Comparison of ENCODE assay signal across 17 cellular contexts in genomic region chr10:84665211-84665610, GRCh38.
DNase-seq lines count a peak whose midpoint lies in the region; ATAC-seq and TF ChIP-seq lines count a peak whose summit lies in the region.
"Had no signal": no experiment of that assay in that cellular context is flagged by ENCODE, and none has a peak within 500 bp of the region (broad histone marks: within the 10 kb centered on the region; RNA-seq: fewer than 3 reads in every experiment).

No MANE protein-coding gene starts in this region.

- H3K27ac Mint-ChIP-seq in endodermal cell (no peak overlapping the region), T-cell (no peak overlapping the region)
- H3K27ac Mint-ChIP-seq: B cell; CD4-positive, alpha-beta T cell; CD8-positive, alpha-beta T cell had no signal

- H3K27ac ChIP-seq in endodermal cell (ENCODE audit: low read depth, low read length) (no peak overlapping the region), lower lobe of right lung (peak overlapping the region; percentile 65), upper lobe of right lung (peak overlapping the region; percentile 36), heart right ventricle (no peak overlapping the region)
- H3K27ac ChIP-seq: 22Rv1; A549; BLaER1 treated with 17β-estradiol and CSF1 and Interleukin-3, amounts not matched to agents 10 nM and 100 nM; C4-2B had no signal

- no peak for TF ChIP-seq CTCF in endodermal cell (conservative IDR thresholded peaks at IDR 0.05)
- no peak for TF ChIP-seq CTCF in lower lobe of right lung (IDR thresholded peaks at IDR 0.05)
- TF ChIP-seq CTCF in upper lobe of right lung (IDR thresholded peaks at IDR 0.05) = no peak
- TF ChIP-seq CTCF in heart right ventricle (IDR thresholded peaks at IDR 0.05) = no peak

- WGBS in endodermal cell (ENCODE audit: insufficient coverage in 1 of 2, insufficient read length in 1 of 2), 2 experiments = 84 to 89% methylated on average over 3 to 5 of the region's 5 CpGs
- 80 to 84% methylated on average over 5 of the region's 5 CpGs for WGBS in heart right ventricle, 2 donors

- H3K4me3 ChIP-seq in endodermal cell (ENCODE audit: low read length) = no peak overlapping the region
- H3K4me3 ChIP-seq in lower lobe of right lung = peak overlapping the region; percentile 27
- peak overlapping the region; percentile 8 for H3K4me3 ChIP-seq in upper lobe of right lung
- H3K4me3 ChIP-seq in heart right ventricle = no peak overlapping the region
- H3K4me3 ChIP-seq: A549; BLaER1 treated with 17β-estradiol and CSF1 and Interleukin-3, amounts not matched to agents 10 nM and 100 nM; GM12878 had no signal

- ATAC-seq in lower lobe of right lung (no peak), upper lobe of right lung (no peak), heart right ventricle (no peak), T-cell (replicated peaks in 1 of 4) (no peak)
- ATAC-seq: CD8-positive, alpha-beta T cell had no signal

- H3K27me3 ChIP-seq in endodermal cell (ENCODE audit: control insufficient read depth, insufficient read depth, low read length, poor library complexity, severe bottlenecking) (no peaks in the 10 kb centered on the region), lower lobe of right lung (ENCODE audit: low read depth) (no peaks in the 10 kb centered on the region), upper lobe of right lung (no peaks in the 10 kb centered on the region), heart right ventricle (peaks cover 0 to 13% (median 0%) of the 10 kb centered on the region in 7 donors)
- H3K27me3 ChIP-seq: BLaER1 treated with 17β-estradiol and CSF1 and Interleukin-3, amounts not matched to agents 10 nM and 100 nM had no signal

- H3K27me3 Mint-ChIP-seq in endodermal cell (ENCODE audit: insufficient read depth) (no peaks in the 10 kb centered on the region), T-cell (peaks cover 6 to 10% of the 10 kb centered on the region in 2 donors)

- POLR2A ChIA-PET in T-cell (lab: Charles Lee) = no interaction called here

- CTCF ChIA-PET in T-cell (lab: Charles Lee) = no interaction called here

- H3K9ac ChIP-seq in endodermal cell (ENCODE audit: extremely low read depth, low read length, poor library complexity, severe bottlenecking) = no peak overlapping the region
- H3K9ac ChIP-seq: BLaER1 treated with 17β-estradiol and CSF1 and Interleukin-3, amounts not matched to agents 10 nM and 100 nM had no signal

- no peak overlapping the region for H3K4me3 Mint-ChIP-seq in endodermal cell
- no peak overlapping the region for H3K4me3 Mint-ChIP-seq in T-cell
- H3K4me3 Mint-ChIP-seq: B cell; CD4-positive, alpha-beta T cell; CD8-positive, alpha-beta T cell had no signal

- H3K36me3 ChIP-seq in endodermal cell (ENCODE audit: control insufficient read depth, insufficient read depth, low read length) (no peaks in the 10 kb centered on the region), lower lobe of right lung (no peaks in the 10 kb centered on the region), upper lobe of right lung (no peaks in the 10 kb centered on the region), heart right ventricle (no peaks in the 10 kb centered on the region)
- H3K36me3 ChIP-seq: BLaER1 treated with 17β-estradiol and CSF1 and Interleukin-3, amounts not matched to agents 10 nM and 100 nM had no signal

- H3K9me3 Mint-ChIP-seq in endodermal cell (no peaks in the 10 kb centered on the region), T-cell (no peaks in the 10 kb centered on the region)
- H3K9me3 Mint-ChIP-seq: CD4-positive, alpha-beta T cell; CD8-positive, alpha-beta T cell had no signal

- H3K4me1 ChIP-seq in endodermal cell (ENCODE audit: control insufficient read depth, insufficient read depth, low read length) (peaks cover 5% of the 10 kb centered on the region), lower lobe of right lung (no peaks in the 10 kb centered on the region), upper lobe of right lung (peaks cover 4% of the 10 kb centered on the region), heart right ventricle (no peaks in the 10 kb centered on the region)
- H3K4me1 ChIP-seq: A549, Caco-2 had no signal

- DNase-seq in endodermal cell = peak; percentile 59
- DNase-seq in lower lobe of right lung = no peak
- DNase-seq in upper lobe of right lung = no peak
- DNase-seq in heart right ventricle = no peak
- no peak for DNase-seq in T-cell
- DNase-seq: CD4-positive, alpha-beta T cell; CD8-positive, alpha-beta T cell; DMS 273 treated with DMSO at 0.1 percent for 48 hours; DMS153; DMS79 had no signal

- intact Hi-C loops in lower lobe of right lung (cut with DNase I) = no loop called here
- intact Hi-C loops in upper lobe of right lung (cut with DNase I) = no loop called here
- intact Hi-C loops in heart right ventricle (cut with DNase I) = no loop called here

- H3K4me1 Mint-ChIP-seq in endodermal cell (peaks cover 22% of the 10 kb centered on the region), T-cell (no peaks in the 10 kb centered on the region)
- H3K4me1 Mint-ChIP-seq: B cell had no signal

- H3K9me3 ChIP-seq in endodermal cell (ENCODE audit: control insufficient read depth, low read length) (no peaks in the 10 kb centered on the region), lower lobe of right lung (no peaks in the 10 kb centered on the region), upper lobe of right lung (no peaks in the 10 kb centered on the region), heart right ventricle (no peaks in the 10 kb centered on the region)
- H3K9me3 ChIP-seq: A549; BLaER1 treated with 17β-estradiol and CSF1 and Interleukin-3, amounts not matched to agents 10 nM and 100 nM; Caco-2 had no signal

- H3K36me3 Mint-ChIP-seq in endodermal cell (ENCODE audit: low read depth) (no peaks in the 10 kb centered on the region), T-cell (no peaks in the 10 kb centered on the region)
- H3K36me3 Mint-ChIP-seq: CD8-positive, alpha-beta T cell had no signal

Comparison
In these comparisons a context has a peak if more than half of its experiments do, and no peak if none do; other contexts are left out.
1. H3K27ac ChIP-seq: peak in lower lobe of right lung (single experiment) and upper lobe of right lung (single experiment); none in endodermal cell (single experiment) and heart right ventricle (0 of 10).
2. H3K4me3 ChIP-seq: peak in lower lobe of right lung (single experiment) and upper lobe of right lung (single experiment); none in endodermal cell (single experiment) and heart right ventricle (0 of 10).